In the genomic region with DNA sequence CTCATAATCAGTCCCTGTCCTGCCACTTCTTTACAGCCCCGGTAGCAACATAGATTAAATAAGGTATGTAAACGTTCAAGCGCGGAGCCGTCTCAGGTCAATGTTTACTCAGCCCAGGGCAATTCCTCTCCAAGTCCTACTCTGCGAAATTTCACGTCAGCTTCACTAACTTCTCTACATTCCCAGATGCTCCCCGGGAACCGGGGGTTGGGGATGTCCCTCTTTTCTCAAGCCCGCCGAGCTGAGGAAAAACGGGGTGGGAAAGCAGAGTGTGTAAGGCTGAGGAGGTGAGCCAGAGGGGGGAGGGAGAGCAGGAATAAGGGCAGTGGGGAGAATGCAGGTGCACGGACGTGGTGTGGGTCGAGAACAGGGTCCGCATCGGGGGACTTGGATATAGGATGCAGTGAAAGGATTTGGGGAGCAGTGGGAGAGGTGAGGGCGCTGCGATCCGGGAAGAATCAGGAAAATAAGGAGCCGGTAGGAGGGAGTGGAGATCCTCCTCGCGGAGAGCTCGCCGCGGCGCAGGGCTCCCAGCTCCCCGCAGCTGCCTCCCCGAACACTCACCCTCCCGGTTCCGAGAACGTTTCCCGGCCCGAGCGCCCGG, we compare ENCODE assay signal across 1 cellular context.
TF ChIP-seq lines count a peak whose summit lies in the region.

No MANE protein-coding gene starts in this region.

TF ChIP-seq in HepG2, 621 proteins besides CTCF, POLR2A, EP300 and RAD21 (continued from another document and continues in another):
- TF ChIP-seq, protein P1, sequence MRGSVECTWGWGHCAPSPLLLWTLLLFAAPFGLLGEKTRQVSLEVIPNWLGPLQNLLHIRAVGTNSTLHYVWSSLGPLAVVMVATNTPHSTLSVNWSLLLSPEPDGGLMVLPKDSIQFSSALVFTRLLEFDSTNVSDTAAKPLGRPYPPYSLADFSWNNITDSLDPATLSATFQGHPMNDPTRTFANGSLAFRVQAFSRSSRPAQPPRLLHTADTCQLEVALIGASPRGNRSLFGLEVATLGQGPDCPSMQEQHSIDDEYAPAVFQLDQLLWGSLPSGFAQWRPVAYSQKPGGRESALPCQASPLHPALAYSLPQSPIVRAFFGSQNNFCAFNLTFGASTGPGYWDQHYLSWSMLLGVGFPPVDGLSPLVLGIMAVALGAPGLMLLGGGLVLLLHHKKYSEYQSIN (CRISPR knock-in tag; IDR thresholded peaks at IDR 0.05; ENCODE audit: borderline replicate concordance): no peak
- TF ChIP-seq ZNF383 (CRISPR knock-in tag; IDR thresholded peaks at IDR 0.05; ENCODE audit: borderline replicate concordance) (no peak), RNF2 (conservative IDR thresholded peaks at IDR 0.05; ENCODE audit: low read depth) (no peak; the same call in 1 of the 2 replicates), POLR2G (IDR thresholded peaks at IDR 0.05; ENCODE audit: low read depth, low read length) (no peak), FOXA1 (IDR thresholded peaks at IDR 0.05) (peak; percentile 73), FOXA1 (CRISPR knock-in tag; IDR thresholded peaks at IDR 0.05) (peak; percentile 93), ZNF878 (CRISPR knock-in tag; IDR thresholded peaks at IDR 0.05) (peak; percentile 78; the same call in 1 of the 2 replicates), BRCA1 (CRISPR knock-in tag; IDR thresholded peaks at IDR 0.05) (no peak), SMC3 (IDR thresholded peaks at IDR 0.05; ENCODE audit: low read length) (no peak), PHF21A (CRISPR knock-in tag; IDR thresholded peaks at IDR 0.05) (peak; percentile 79), ZNF839 (CRISPR knock-in tag; IDR thresholded peaks at IDR 0.05; ENCODE audit: borderline replicate concordance) (no peak), ZNF772 (CRISPR knock-in tag; IDR thresholded peaks at IDR 0.05) (peak; percentile 88), CHD2 (IDR thresholded peaks at IDR 0.05; ENCODE audit: low read depth, low read length) (no peak; the same call in 1 of the 2 replicates), HOXA3 (CRISPR knock-in tag; IDR thresholded peaks at IDR 0.05) (no peak; the same call in 1 of the 2 replicates), ESRRA (CRISPR knock-in tag; IDR thresholded peaks at IDR 0.05; ENCODE audit: low read depth) (no peak), PRMT3 (CRISPR knock-in tag; IDR thresholded peaks at IDR 0.05; ENCODE audit: borderline replicate concordance, low read depth) (no peak), ZNF543 (CRISPR knock-in tag; IDR thresholded peaks at IDR 0.05) (no peak; the same call in 1 of the 2 replicates), ZBTB8A (CRISPR knock-in tag; IDR thresholded peaks at IDR 0.05; ENCODE audit: borderline replicate concordance, low read depth) (no peak), ZNF616 (CRISPR knock-in tag; IDR thresholded peaks at IDR 0.05; ENCODE audit: low read depth) (no peak), HHEX (CRISPR knock-in tag; IDR thresholded peaks at IDR 0.05) (no peak), MTA3 (CRISPR knock-in tag; IDR thresholded peaks at IDR 0.05) (no peak), MBD4 (IDR thresholded peaks at IDR 0.05; ENCODE audit: borderline replicate concordance, low read length) (no peak), POLR2AphosphoS5 (IDR thresholded peaks at IDR 0.05; ENCODE audit: low read depth, low read length) (peak; percentile 29; the same call in 1 of the 2 replicates), PAWR (CRISPR knock-in tag; IDR thresholded peaks at IDR 0.05; ENCODE audit: borderline replicate concordance) (no peak), ZNF644 (CRISPR knock-in tag; IDR thresholded peaks at IDR 0.05; ENCODE audit: low read depth) (no peak), SIN3A (IDR thresholded peaks at IDR 0.05; ENCODE audit: borderline replicate concordance, low read depth, low read length) (no peak), NFE2 (CRISPR knock-in tag; IDR thresholded peaks at IDR 0.05) (no peak), MATR3 (CRISPR knock-in tag; IDR thresholded peaks at IDR 0.05) (no peak), ZNF441 (CRISPR knock-in tag; IDR thresholded peaks at IDR 0.05; ENCODE audit: borderline replicate concordance) (0 out of 2 replicates have a peak, but pooled peaks have one; percentile 7), HMG20A (CRISPR knock-in tag; IDR thresholded peaks at IDR 0.05; ENCODE audit: borderline replicate concordance) (0 out of 2 replicates have a peak, but pooled peaks have one; percentile 61), KMT2B (CRISPR knock-in tag; IDR thresholded peaks at IDR 0.05) (no peak; the same call in 1 of the 2 replicates), ISL2 (CRISPR knock-in tag; IDR thresholded peaks at IDR 0.05) (peak; percentile 68; the same call in 1 of the 2 replicates)
- TF ChIP-seq, protein P2, sequence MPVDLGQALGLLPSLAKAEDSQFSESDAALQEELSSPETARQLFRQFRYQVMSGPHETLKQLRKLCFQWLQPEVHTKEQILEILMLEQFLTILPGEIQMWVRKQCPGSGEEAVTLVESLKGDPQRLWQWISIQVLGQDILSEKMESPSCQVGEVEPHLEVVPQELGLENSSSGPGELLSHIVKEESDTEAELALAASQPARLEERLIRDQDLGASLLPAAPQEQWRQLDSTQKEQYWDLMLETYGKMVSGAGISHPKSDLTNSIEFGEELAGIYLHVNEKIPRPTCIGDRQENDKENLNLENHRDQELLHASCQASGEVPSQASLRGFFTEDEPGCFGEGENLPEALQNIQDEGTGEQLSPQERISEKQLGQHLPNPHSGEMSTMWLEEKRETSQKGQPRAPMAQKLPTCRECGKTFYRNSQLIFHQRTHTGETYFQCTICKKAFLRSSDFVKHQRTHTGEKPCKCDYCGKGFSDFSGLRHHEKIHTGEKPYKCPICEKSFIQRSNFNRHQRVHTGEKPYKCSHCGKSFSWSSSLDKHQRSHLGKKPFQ (CRISPR knock-in tag; IDR thresholded peaks at IDR 0.05; ENCODE audit: insufficient replicate concordance): no peak
- TF ChIP-seq, protein P3, sequence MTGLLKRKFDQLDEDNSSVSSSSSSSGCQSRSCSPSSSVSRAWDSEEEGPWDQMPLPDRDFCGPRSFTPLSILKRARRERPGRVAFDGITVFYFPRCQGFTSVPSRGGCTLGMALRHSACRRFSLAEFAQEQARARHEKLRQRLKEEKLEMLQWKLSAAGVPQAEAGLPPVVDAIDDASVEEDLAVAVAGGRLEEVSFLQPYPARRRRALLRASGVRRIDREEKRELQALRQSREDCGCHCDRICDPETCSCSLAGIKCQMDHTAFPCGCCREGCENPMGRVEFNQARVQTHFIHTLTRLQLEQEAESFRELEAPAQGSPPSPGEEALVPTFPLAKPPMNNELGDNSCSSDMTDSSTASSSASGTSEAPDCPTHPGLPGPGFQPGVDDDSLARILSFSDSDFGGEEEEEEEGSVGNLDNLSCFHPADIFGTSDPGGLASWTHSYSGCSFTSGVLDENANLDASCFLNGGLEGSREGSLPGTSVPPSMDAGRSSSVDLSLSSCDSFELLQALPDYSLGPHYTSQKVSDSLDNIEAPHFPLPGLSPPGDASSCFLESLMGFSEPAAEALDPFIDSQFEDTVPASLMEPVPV (CRISPR knock-in tag; IDR thresholded peaks at IDR 0.05): peak; percentile 70; the same call in 1 of the 2 replicates
- TF ChIP-seq, protein P4, sequence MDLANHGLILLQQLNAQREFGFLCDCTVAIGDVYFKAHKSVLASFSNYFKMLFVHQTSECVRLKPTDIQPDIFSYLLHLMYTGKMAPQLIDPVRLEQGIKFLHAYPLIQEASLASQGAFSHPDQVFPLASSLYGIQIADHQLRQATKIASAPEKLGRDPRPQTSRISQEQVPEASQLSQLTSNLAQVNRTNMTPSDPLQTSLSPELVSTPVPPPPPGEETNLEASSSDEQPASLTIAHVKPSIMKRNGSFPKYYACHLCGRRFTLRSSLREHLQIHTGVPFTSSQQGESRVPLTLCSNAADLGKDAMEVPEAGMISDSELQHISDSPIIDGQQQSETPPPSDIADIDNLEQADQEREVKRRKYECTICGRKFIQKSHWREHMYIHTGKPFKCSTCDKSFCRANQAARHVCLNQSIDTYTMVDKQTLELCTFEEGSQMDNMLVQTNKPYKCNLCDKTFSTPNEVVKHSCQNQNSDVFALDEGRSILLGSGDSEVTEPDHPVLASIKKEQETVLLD (CRISPR knock-in tag; IDR thresholded peaks at IDR 0.05; ENCODE audit: low read depth): no peak; the same call in 1 of the 2 replicates
- TF ChIP-seq, protein P5, sequence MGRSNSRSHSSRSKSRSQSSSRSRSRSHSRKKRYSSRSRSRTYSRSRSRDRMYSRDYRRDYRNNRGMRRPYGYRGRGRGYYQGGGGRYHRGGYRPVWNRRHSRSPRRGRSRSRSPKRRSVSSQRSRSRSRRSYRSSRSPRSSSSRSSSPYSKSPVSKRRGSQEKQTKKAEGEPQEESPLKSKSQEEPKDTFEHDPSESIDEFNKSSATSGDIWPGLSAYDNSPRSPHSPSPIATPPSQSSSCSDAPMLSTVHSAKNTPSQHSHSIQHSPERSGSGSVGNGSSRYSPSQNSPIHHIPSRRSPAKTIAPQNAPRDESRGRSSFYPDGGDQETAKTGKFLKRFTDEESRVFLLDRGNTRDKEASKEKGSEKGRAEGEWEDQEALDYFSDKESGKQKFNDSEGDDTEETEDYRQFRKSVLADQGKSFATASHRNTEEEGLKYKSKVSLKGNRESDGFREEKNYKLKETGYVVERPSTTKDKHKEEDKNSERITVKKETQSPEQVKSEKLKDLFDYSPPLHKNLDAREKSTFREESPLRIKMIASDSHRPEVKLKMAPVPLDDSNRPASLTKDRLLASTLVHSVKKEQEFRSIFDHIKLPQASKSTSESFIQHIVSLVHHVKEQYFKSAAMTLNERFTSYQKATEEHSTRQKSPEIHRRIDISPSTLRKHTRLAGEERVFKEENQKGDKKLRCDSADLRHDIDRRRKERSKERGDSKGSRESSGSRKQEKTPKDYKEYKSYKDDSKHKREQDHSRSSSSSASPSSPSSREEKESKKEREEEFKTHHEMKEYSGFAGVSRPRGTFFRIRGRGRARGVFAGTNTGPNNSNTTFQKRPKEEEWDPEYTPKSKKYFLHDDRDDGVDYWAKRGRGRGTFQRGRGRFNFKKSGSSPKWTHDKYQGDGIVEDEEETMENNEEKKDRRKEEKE (IDR thresholded peaks at IDR 0.05): no peak
- TF ChIP-seq, protein P6, sequence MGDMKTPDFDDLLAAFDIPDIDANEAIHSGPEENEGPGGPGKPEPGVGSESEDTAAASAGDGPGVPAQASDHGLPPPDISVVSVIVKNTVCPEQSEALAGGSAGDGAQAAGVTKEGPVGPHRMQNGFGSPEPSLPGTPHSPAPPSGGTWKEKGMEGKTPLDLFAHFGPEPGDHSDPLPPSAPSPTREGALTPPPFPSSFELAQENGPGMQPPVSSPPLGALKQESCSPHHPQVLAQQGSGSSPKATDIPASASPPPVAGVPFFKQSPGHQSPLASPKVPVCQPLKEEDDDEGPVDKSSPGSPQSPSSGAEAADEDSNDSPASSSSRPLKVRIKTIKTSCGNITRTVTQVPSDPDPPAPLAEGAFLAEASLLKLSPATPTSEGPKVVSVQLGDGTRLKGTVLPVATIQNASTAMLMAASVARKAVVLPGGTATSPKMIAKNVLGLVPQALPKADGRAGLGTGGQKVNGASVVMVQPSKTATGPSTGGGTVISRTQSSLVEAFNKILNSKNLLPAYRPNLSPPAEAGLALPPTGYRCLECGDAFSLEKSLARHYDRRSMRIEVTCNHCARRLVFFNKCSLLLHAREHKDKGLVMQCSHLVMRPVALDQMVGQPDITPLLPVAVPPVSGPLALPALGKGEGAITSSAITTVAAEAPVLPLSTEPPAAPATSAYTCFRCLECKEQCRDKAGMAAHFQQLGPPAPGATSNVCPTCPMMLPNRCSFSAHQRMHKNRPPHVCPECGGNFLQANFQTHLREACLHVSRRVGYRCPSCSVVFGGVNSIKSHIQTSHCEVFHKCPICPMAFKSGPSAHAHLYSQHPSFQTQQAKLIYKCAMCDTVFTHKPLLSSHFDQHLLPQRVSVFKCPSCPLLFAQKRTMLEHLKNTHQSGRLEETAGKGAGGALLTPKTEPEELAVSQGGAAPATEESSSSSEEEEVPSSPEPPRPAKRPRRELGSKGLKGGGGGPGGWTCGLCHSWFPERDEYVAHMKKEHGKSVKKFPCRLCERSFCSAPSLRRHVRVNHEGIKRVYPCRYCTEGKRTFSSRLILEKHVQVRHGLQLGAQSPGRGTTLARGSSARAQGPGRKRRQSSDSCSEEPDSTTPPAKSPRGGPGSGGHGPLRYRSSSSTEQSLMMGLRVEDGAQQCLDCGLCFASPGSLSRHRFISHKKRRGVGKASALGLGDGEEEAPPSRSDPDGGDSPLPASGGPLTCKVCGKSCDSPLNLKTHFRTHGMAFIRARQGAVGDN (CRISPR knock-in tag; IDR thresholded peaks at IDR 0.05): no peak; the same call in 1 of the 2 replicates
- TF ChIP-seq, protein P7, sequence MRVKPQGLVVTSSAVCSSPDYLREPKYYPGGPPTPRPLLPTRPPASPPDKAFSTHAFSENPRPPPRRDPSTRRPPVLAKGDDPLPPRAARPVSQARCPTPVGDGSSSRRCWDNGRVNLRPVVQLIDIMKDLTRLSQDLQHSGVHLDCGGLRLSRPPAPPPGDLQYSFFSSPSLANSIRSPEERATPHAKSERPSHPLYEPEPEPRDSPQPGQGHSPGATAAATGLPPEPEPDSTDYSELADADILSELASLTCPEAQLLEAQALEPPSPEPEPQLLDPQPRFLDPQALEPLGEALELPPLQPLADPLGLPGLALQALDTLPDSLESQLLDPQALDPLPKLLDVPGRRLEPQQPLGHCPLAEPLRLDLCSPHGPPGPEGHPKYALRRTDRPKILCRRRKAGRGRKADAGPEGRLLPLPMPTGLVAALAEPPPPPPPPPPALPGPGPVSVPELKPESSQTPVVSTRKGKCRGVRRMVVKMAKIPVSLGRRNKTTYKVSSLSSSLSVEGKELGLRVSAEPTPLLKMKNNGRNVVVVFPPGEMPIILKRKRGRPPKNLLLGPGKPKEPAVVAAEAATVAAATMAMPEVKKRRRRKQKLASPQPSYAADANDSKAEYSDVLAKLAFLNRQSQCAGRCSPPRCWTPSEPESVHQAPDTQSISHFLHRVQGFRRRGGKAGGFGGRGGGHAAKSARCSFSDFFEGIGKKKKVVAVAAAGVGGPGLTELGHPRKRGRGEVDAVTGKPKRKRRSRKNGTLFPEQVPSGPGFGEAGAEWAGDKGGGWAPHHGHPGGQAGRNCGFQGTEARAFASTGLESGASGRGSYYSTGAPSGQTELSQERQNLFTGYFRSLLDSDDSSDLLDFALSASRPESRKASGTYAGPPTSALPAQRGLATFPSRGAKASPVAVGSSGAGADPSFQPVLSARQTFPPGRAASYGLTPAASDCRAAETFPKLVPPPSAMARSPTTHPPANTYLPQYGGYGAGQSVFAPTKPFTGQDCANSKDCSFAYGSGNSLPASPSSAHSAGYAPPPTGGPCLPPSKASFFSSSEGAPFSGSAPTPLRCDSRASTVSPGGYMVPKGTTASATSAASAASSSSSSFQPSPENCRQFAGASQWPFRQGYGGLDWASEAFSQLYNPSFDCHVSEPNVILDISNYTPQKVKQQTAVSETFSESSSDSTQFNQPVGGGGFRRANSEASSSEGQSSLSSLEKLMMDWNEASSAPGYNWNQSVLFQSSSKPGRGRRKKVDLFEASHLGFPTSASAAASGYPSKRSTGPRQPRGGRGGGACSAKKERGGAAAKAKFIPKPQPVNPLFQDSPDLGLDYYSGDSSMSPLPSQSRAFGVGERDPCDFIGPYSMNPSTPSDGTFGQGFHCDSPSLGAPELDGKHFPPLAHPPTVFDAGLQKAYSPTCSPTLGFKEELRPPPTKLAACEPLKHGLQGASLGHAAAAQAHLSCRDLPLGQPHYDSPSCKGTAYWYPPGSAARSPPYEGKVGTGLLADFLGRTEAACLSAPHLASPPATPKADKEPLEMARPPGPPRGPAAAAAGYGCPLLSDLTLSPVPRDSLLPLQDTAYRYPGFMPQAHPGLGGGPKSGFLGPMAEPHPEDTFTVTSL (CRISPR knock-in tag; IDR thresholded peaks at IDR 0.05; ENCODE audit: borderline replicate concordance): peak; percentile 74; the same call in 1 of the 2 replicates
- TF ChIP-seq, protein P8, sequence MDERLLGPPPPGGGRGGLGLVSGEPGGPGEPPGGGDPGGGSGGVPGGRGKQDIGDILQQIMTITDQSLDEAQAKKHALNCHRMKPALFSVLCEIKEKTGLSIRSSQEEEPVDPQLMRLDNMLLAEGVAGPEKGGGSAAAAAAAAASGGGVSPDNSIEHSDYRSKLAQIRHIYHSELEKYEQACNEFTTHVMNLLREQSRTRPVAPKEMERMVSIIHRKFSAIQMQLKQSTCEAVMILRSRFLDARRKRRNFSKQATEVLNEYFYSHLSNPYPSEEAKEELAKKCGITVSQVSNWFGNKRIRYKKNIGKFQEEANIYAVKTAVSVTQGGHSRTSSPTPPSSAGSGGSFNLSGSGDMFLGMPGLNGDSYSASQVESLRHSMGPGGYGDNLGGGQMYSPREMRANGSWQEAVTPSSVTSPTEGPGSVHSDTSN (CRISPR knock-in tag; IDR thresholded peaks at IDR 0.05): no peak
